ENCODE assay signal across 28 cellular contexts in the genomic region with DNA sequence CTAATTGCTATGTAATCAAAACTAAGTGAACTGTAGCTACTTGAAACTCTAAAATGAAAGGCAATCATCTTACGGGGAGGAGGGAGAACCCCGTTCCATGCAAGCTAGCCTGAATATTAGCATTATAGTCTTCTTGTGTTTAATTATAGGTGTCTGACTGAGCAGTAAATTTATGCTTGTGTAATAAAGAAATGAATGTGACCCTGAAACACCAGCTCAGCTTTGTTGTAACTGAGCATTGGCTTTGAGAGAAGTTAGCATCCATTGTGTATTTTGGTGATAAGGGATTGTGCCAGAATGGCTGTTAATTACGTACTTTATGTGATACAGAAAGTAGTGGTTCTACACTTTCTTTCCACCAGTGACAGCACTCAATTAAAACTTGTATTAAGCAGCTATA.
DNase-seq lines count a peak whose midpoint lies in the region; ATAC-seq and TF ChIP-seq lines count a peak whose summit lies in the region.
"Had no signal": no experiment of that assay in that cellular context is flagged by ENCODE, and none has a peak within 500 bp of the region (broad histone marks: within the 10 kb centered on the region; RNA-seq: fewer than 3 reads in every experiment).

No MANE protein-coding gene starts in this region.

- H3K9ac ChIP-seq in endocrine pancreas (ENCODE audit: control insufficient read depth, insufficient read depth, low read length): no peak overlapping the region
- H3K9ac ChIP-seq in smooth muscle cell (ENCODE audit: low read depth): no peak overlapping the region

- TF ChIP-seq CTCF in psoas muscle (IDR thresholded peaks at IDR 0.05) (no peak), smooth muscle cell (IDR thresholded peaks at IDR 0.05; ENCODE audit: borderline replicate concordance, insufficient read depth, poor library complexity, severe bottlenecking) (no peak)

- H3K4me1 ChIP-seq in endocrine pancreas (ENCODE audit: control insufficient read depth, insufficient read depth, low read length): no peaks in the 10 kb centered on the region
- peaks cover 57% of the 10 kb centered on the region for H3K4me1 ChIP-seq in psoas muscle
- no peaks in the 10 kb centered on the region for H3K4me1 ChIP-seq in smooth muscle cell (ENCODE audit: low read depth)
- H3K4me1 ChIP-seq: ascending aorta had no signal

- peaks cover 98% of the 10 kb centered on the region for H4K20me1 ChIP-seq in smooth muscle cell (ENCODE audit: low read depth)

- no peak overlapping the region for H2AFZ ChIP-seq in smooth muscle cell (ENCODE audit: low read depth)

- no peaks in the 10 kb centered on the region for H3F3A ChIP-seq in smooth muscle cell (ENCODE audit: low read depth)

- peak; percentile 3 for DNase-seq in NCI-H345 (lab: John Stamatoyannopoulos, UW)
- DNase-seq in NCI-H345 treated with DMSO at 0.1 percent for 48 hours (lab: John Stamatoyannopoulos, UW; ENCODE audit: unreplicated experiment): no peak
- DNase-seq in NCI-H146 treated with DMSO at 0.1 percent for 48 hours (lab: John Stamatoyannopoulos, UW; ENCODE audit: unreplicated experiment): peak; percentile 83
- DNase-seq in psoas muscle: no peak
- no peak for DNase-seq in inferior parietal cortex (ENCODE audit: extremely low spot score)
- DNase-seq in C1 segment of cervical spinal cord (lab: John Stamatoyannopoulos, UW): no peak
- no peak for DNase-seq in smooth muscle cell (lab: John Stamatoyannopoulos, UW; ENCODE audit: unreplicated experiment)
- DNase-seq: 8988T; activated gamma-delta T cell; activated naive CD8-positive, alpha-beta T cell treated with anti-CD3 and anti-CD28 coated beads for 36 hours; activated T-cell treated with anti-CD3 and anti-CD28 coated beads, Interleukin-2, amount 50 U/mL, for 24 hours; DMS79 treated with DMSO at 0.1 percent for 48 hours; effector memory CD8-positive, alpha-beta T cell; foreskin melanocyte; GDM1; mammary epithelial cell; NCI-H446; nephron progenitor cell; ovary; PC-3; retina; small intestine; stimulated activated naive CD4-positive, alpha-beta T cell treated with Interleukin-2 at 50 U/mL for 16 hours; upper lobe of right lung had no signal

- WGBS in psoas muscle, 3 donors: 40 to 52% (median 45%) methylated on average over 3 of the region's 3 CpGs
- 90% methylated on average over 3 of the region's 3 CpGs for WGBS in smooth muscle cell (ENCODE audit: low lambda C conversion rate)

- intact Hi-C loops in psoas muscle (cut with DNase I): no loop called here

- peaks cover 100% of the 10 kb centered on the region for H3K79me2 ChIP-seq in smooth muscle cell (ENCODE audit: low read depth)

- ATAC-seq in psoas muscle: peak; percentile 63 to 84 (median 74)
- ATAC-seq: effector memory CD8-positive, alpha-beta T cell; PC-3; SK-N-SH treated with all-trans-retinoic acid at 6 μM for 48 hours; upper lobe of right lung had no signal

- no peaks in the 10 kb centered on the region for H3K36me3 ChIP-seq in endocrine pancreas (ENCODE audit: control insufficient read depth, insufficient read depth, low read length)
- no peaks in the 10 kb centered on the region for H3K36me3 ChIP-seq in psoas muscle (ENCODE audit: insufficient read depth in 1 of 2, low read depth in 1 of 2)
- H3K36me3 ChIP-seq in smooth muscle cell (ENCODE audit: low read depth): no peaks in the 10 kb centered on the region
- H3K36me3 ChIP-seq: ovary, suprapubic skin, upper lobe of right lung had no signal

- peak overlapping the region; percentile 87 for H3K27ac ChIP-seq in psoas muscle
- H3K27ac ChIP-seq in smooth muscle cell (ENCODE audit: low read depth): no peak overlapping the region
- H3K27ac ChIP-seq: ascending aorta, ovary, suprapubic skin, upper lobe of right lung had no signal

- H3K9me3 ChIP-seq in endocrine pancreas (ENCODE audit: control insufficient read depth, low read length) (no peaks in the 10 kb centered on the region), psoas muscle (no peaks in the 10 kb centered on the region), smooth muscle cell (replicated peaks; ENCODE audit: low read depth) (no peaks in the 10 kb centered on the region)
- H3K9me3 ChIP-seq: ascending aorta, ovary, suprapubic skin, upper lobe of right lung had no signal

- H3K4me3 ChIP-seq in endocrine pancreas (ENCODE audit: control insufficient read depth, insufficient read depth, low read length) (peak overlapping the region; percentile 5), psoas muscle (no peak overlapping the region), smooth muscle cell (no peak overlapping the region)
- H3K4me3 ChIP-seq: ascending aorta, ovary, suprapubic skin, upper lobe of right lung had no signal

- H3K27me3 ChIP-seq in endocrine pancreas (ENCODE audit: control insufficient read depth, insufficient read depth, low read length) (no peaks in the 10 kb centered on the region), psoas muscle (ENCODE audit: insufficient read depth in 3 of 3, low read length in 2 of 3) (no peaks in the 10 kb centered on the region), smooth muscle cell (ENCODE audit: low read depth) (no peaks in the 10 kb centered on the region)
- H3K27me3 ChIP-seq: ascending aorta, ovary, suprapubic skin, upper lobe of right lung had no signal

- H3K4me2 ChIP-seq in smooth muscle cell: no peak overlapping the region

Comparison
In these comparisons a context has a peak if more than half of its experiments do, and no peak if none do; other contexts are left out.
1. DNase-seq: peak in NCI-H345 (single experiment) and NCI-H146 treated with DMSO at 0.1 percent for 48 hours (single experiment); none in NCI-H345 treated with DMSO at 0.1 percent for 48 hours (single experiment), psoas muscle (0 of 2), inferior parietal cortex (single experiment), C1 segment of cervical spinal cord (0 of 14) and smooth muscle cell (single experiment).